21 cellular contexts compared by ENCODE assay signal in the genomic region with DNA sequence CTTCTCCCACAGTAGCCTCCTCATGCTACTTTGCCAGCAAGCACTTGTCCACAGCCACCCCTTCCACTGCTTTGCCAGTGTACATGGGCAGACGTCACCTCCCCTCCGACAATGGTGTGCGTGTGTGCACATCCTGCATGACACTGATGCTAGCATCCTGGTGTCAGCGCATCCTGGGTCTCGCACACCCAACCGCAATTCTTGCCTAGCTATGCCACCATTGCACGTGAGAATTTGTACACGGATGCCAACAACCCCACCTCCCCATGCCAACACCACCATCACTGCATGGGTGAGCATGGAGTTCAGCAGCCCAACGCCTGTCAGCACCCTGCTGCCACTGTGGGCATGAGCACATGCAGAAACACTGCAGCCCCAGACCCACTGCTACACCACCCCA.
DNase-seq lines count a peak whose midpoint lies in the region; ATAC-seq and FAIRE-seq lines count a peak whose summit lies in the region.
"Had no signal": no experiment of that assay in that cellular context is flagged by ENCODE, and none has a peak within 500 bp of the region (broad histone marks: within the 10 kb centered on the region; RNA-seq: fewer than 3 reads in every experiment).

No MANE protein-coding gene starts in this region.

- FAIRE-seq in urothelium cell line (lab: Jason Lieb, UNC): peak; percentile 40

- intact Hi-C loops in posterior vena cava (cut with DNase I): no loop called here

- ATAC-seq in HG03342 (IDR thresholded peaks at IDR 0.05; ENCODE audit: unreplicated experiment): no peak

- DNase-seq in activated effector memory CD4-positive, alpha-beta T cell treated with anti-CD3 and anti-CD28 coated beads, Interleukin-2, amount 50 U/mL, for 16 hours: peak; percentile 43
- no peak for DNase-seq in activated effector memory CD4-positive, alpha-beta T cell treated with Interleukin-2 at 50 U/mL for 16 hours
- DNase-seq in UCSD-AML1 (lab: John Stamatoyannopoulos, UW; ENCODE audit: unreplicated experiment) (peak; percentile 4), posterior vena cava (ENCODE audit: low spot score) (peak; percentile 52), urothelium cell line (ENCODE audit: low spot score) (no peak), NCI-H446 (lab: John Stamatoyannopoulos, UW) (no peak)
- DNase-seq: 8988T; BE2C; CD4-positive, alpha-beta T cell; COR-L47; DMS79; H9; HFFc6; Kasumi-1; NCI-H1694; NCI-H2081; NCI-H2171; NCI-H345; NCI-H526; Peyer's patch had no signal

Comparison
In these comparisons a context has a peak if more than half of its experiments do, and no peak if none do; other contexts are left out.
1. DNase-seq: peak in activated effector memory CD4-positive, alpha-beta T cell treated with anti-CD3 and anti-CD28 coated beads, Interleukin-2, amount 50 U/mL, for 16 hours (single experiment), UCSD-AML1 (single experiment) and posterior vena cava (single experiment); none in activated effector memory CD4-positive, alpha-beta T cell treated with Interleukin-2 at 50 U/mL for 16 hours (single experiment), urothelium cell line (single experiment) and NCI-H446 (0 of 2).